Comparison of ENCODE assay signal across 8 cellular contexts in genomic region chr3:65888980-65889706, GRCh38.
DNase-seq lines count a peak whose midpoint lies in the region; ATAC-seq and TF ChIP-seq lines count a peak whose summit lies in the region.

No MANE protein-coding gene starts in this region.

- H3K4me3 ChIP-seq in WI38 (ENCODE audit: low read depth, low read length) (peak overlapping the region; percentile 11; the same call in 1 of the 2 replicates), skeletal muscle cell (ENCODE audit: low read depth, low read length) (no peak overlapping the region)

- ATAC-seq in GM19395 (IDR thresholded peaks at IDR 0.05; ENCODE audit: unreplicated experiment) (peak; percentile 62), HG02678 (IDR thresholded peaks at IDR 0.05; ENCODE audit: unreplicated experiment) (no peak), HG03139 (IDR thresholded peaks at IDR 0.05; ENCODE audit: unreplicated experiment) (no peak), GM18909 (IDR thresholded peaks at IDR 0.05; ENCODE audit: poor library complexity, unreplicated experiment) (no peak)

- DNase-seq in foreskin melanocyte (peak; percentile 31), skeletal muscle cell (ENCODE audit: low read depth) (peak; percentile 92), DMS53 treated with DMSO at 0.1 percent for 48 hours (lab: John Stamatoyannopoulos, UW; ENCODE audit: unreplicated experiment) (no peak)

- TF ChIP-seq CTCF in WI38 (IDR thresholded peaks at IDR 0.05; ENCODE audit: low read depth, low read length), result no peak
